20 cellular contexts compared by ENCODE assay signal in the genomic region with DNA sequence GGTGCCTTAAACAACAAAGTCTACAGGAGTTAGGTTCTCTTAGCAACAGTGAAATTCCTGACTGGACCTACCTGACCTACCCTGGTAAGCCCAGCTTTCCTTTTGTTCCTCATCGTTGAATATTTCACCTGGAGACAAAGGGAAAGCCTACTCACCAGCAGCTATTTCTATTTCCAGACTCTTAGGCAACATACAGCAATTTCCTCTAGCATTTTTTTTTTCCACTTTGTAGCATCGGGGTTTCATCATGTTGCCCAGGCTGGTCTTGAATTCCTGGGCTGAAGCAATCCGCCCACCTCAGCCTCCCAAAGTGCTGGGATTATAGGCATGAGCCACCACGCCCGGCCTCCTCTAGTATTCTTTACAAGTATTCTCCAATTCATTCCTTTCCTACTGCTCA. TPM values are rescaled to one million over a fixed set of nuclear protein-coding genes. Genes with fewer than 3 reads are reported as not detected.
DNase-seq lines count a peak whose midpoint lies in the region; ATAC-seq and TF ChIP-seq lines count a peak whose summit lies in the region.
"Had no signal": no experiment of that assay in that cellular context is flagged by ENCODE, and none has a peak within 500 bp of the region (broad histone marks: within the 10 kb centered on the region; RNA-seq: fewer than 3 reads in every experiment).

No MANE protein-coding gene starts in this region.

- H3K27me3 ChIP-seq in AG04450 (ENCODE audit: control insufficient read depth, insufficient read depth, low read length), result no peaks in the 10 kb centered on the region
- H3K27me3 ChIP-seq in GM23338 (ENCODE audit: insufficient read depth), result no peaks in the 10 kb centered on the region
- no peaks in the 10 kb centered on the region for H3K27me3 ChIP-seq in hepatocyte
- H3K27me3 ChIP-seq: right lobe of liver had no signal

- H3K79me2 ChIP-seq in GM23338 (replicated peaks; ENCODE audit: insufficient read depth), result no peaks in the 10 kb centered on the region
- no peaks in the 10 kb centered on the region for H3K79me2 ChIP-seq in hepatocyte

- H3K9me2 ChIP-seq in GM23338 (ENCODE audit: insufficient read depth) (no peaks in the 10 kb centered on the region), hepatocyte (replicated peaks; ENCODE audit: insufficient read depth) (no peaks in the 10 kb centered on the region)

- peaks cover 59% of the 10 kb centered on the region for H3K36me3 Mint-ChIP-seq in GM23338 (ENCODE audit: low read depth)
- H3K36me3 Mint-ChIP-seq: activated naive CD4-positive, alpha-beta T cell treated with anti-CD3 and anti-CD28 coated beads, Interleukin-2, amount 10 ng/mL, durations not matched to agents 7 days and 5 days had no signal

- H3F3A ChIP-seq in GM23338 (replicated peaks; ENCODE audit: low read depth), result no peaks in the 10 kb centered on the region

- CTCF ChIA-PET in AG04450 (lab: Charles Lee), result no interaction called here

- POLR2A ChIA-PET in AG04450 (lab: Yijun Ruan, JAX), result no interaction called here

- H3K27ac ChIP-seq in AG04450 (ENCODE audit: low read depth, low read length), result peak overlapping the region; percentile 65
- peak overlapping the region; percentile 67 for H3K27ac ChIP-seq in GM23338 (ENCODE audit: low read depth)
- H3K27ac ChIP-seq in hepatocyte, result peak overlapping the region; percentile 10
- H3K27ac ChIP-seq: right lobe of liver had no signal

- peak overlapping the region; percentile 70; the same call in 1 of the 2 replicates for H3K27ac Mint-ChIP-seq in GM23338
- H3K27ac Mint-ChIP-seq: activated naive CD4-positive, alpha-beta T cell treated with anti-CD3 and anti-CD28 coated beads, Interleukin-2, amount 10 ng/mL, durations not matched to agents 7 days and 5 days; nephron had no signal

- H3K27me3 Mint-ChIP-seq in GM23338 (ENCODE audit: insufficient read depth, low read depth, poor library complexity), result peaks cover 1% of the 10 kb centered on the region
- H3K27me3 Mint-ChIP-seq: activated naive CD4-positive, alpha-beta T cell treated with anti-CD3 and anti-CD28 coated beads, Interleukin-2, amount 10 ng/mL, durations not matched to agents 7 days and 5 days had no signal

- H3K4me1 ChIP-seq in GM23338 (ENCODE audit: insufficient read depth), result peaks cover 14% of the 10 kb centered on the region
- H3K4me1 ChIP-seq in hepatocyte (ENCODE audit: insufficient read depth), result peaks cover 9% of the 10 kb centered on the region
- H3K4me1 ChIP-seq: right lobe of liver had no signal

- H3K9me3 ChIP-seq in AG04450 (ENCODE audit: control insufficient read depth, insufficient read depth, low read length), result no peaks in the 10 kb centered on the region
- no peaks in the 10 kb centered on the region for H3K9me3 ChIP-seq in hepatocyte (ENCODE audit: low read depth)
- H3K9me3 ChIP-seq: right lobe of liver had no signal

- no peak overlapping the region for H3K4me3 ChIP-seq in AG04450 (ENCODE audit: low read depth, low read length)
- no peak overlapping the region for H3K4me3 ChIP-seq in GM23338
- H3K4me3 ChIP-seq in hepatocyte, result no peak overlapping the region
- H3K4me3 ChIP-seq: right lobe of liver had no signal

- no peak overlapping the region for H3K4me3 Mint-ChIP-seq in GM23338
- H3K4me3 Mint-ChIP-seq: activated naive CD4-positive, alpha-beta T cell treated with anti-CD3 and anti-CD28 coated beads, Interleukin-2, amount 10 ng/mL, durations not matched to agents 7 days and 5 days; nephron had no signal

- TF ChIP-seq CTCF in AG04450 (IDR thresholded peaks at IDR 0.05; ENCODE audit: low read depth, low read length) (no peak), GM23338 (conservative IDR thresholded peaks at IDR 0.05; ENCODE audit: low read depth in 2 of 2) (no peak), hepatocyte (IDR thresholded peaks at IDR 0.05; ENCODE audit: poor library complexity) (no peak)

- ATAC-seq in GM23338 (no peak), GM19455 (IDR thresholded peaks at IDR 0.05; ENCODE audit: unreplicated experiment) (no peak)
- ATAC-seq: right lobe of liver had no signal

- no peaks in the 10 kb centered on the region; the same call in 2 of the 3 replicates for H3K9me3 Mint-ChIP-seq in GM23338
- H3K9me3 Mint-ChIP-seq: activated naive CD4-positive, alpha-beta T cell treated with anti-CD3 and anti-CD28 coated beads, Interleukin-2, amount 10 ng/mL, durations not matched to agents 7 days and 5 days; nephron had no signal

- no peaks in the 10 kb centered on the region for H3K36me3 ChIP-seq in GM23338 (ENCODE audit: insufficient read depth)
- no peaks in the 10 kb centered on the region for H3K36me3 ChIP-seq in hepatocyte (replicated peaks; ENCODE audit: insufficient read depth, low read depth)
- H3K36me3 ChIP-seq: right lobe of liver had no signal

- no peak overlapping the region for H3K4me2 ChIP-seq in GM23338
- H3K4me2 ChIP-seq in hepatocyte, result no peak overlapping the region

- WGBS in hepatocyte (ENCODE audit: low lambda C conversion rate, missing lambda C conversion rate), result 73% methylated on average over 5 of the region's 5 CpGs

- no peak for DNase-seq in AG04450 (ENCODE audit: low read depth, low spot score)
- peak; percentile 21 for DNase-seq in GM23338 (ENCODE audit: low spot score)
- peak; percentile 77 for DNase-seq in amniotic epithelial cell (ENCODE audit: low read depth)
- DNase-seq in hepatocyte (ENCODE audit: low spot score), result no peak
- DNase-seq in Kasumi-1 (lab: John Stamatoyannopoulos, UW), result no peak
- no peak for DNase-seq in activated gamma-delta T cell (lab: John Stamatoyannopoulos, UW)
- no peak for DNase-seq in effector CD4-positive, alpha-beta T cell
- DNase-seq: activated naive CD4-positive, alpha-beta T cell treated with anti-CD3 and anti-CD28 coated beads, Interleukin-2, amount 10 ng/mL, durations not matched to agents 7 days and 5 days; hypothalamus; NCI-H2029; NCI-H82; right lobe of liver; stimulated activated naive CD4-positive, alpha-beta T cell; T-helper 1 cell had no signal

- no peak overlapping the region for H2AFZ ChIP-seq in GM23338
- no peak overlapping the region for H2AFZ ChIP-seq in hepatocyte

- H4K20me1 ChIP-seq in GM23338 (replicated peaks; ENCODE audit: insufficient read depth) (no peaks in the 10 kb centered on the region), hepatocyte (ENCODE audit: insufficient read depth, poor library complexity, severe bottlenecking) (no peaks in the 10 kb centered on the region)

- H3K4me1 Mint-ChIP-seq in GM23338, result peaks cover 20% of the 10 kb centered on the region
- H3K4me1 Mint-ChIP-seq: activated naive CD4-positive, alpha-beta T cell treated with anti-CD3 and anti-CD28 coated beads, Interleukin-2, amount 10 ng/mL, durations not matched to agents 7 days and 5 days; nephron had no signal

TF ChIP-seq in GM23338, 12 proteins besides CTCF, POLR2A, EP300 and RAD21 (continues in another document):
- TF ChIP-seq JUNB (IDR thresholded peaks at IDR 0.05; ENCODE audit: unreplicated experiment), result no peak
- TF ChIP-seq ZNF114 (CRISPR knock-in tag; IDR thresholded peaks at IDR 0.05), result no peak
- no peak for TF ChIP-seq POLR2AphosphoS5 (IDR thresholded peaks at IDR 0.05; ENCODE audit: low read depth)
- no peak for TF ChIP-seq STAT1 (IDR thresholded peaks at IDR 0.05; ENCODE audit: unreplicated experiment)
- TF ChIP-seq EZH2phosphoT487 (IDR thresholded peaks at IDR 0.05; ENCODE audit: unreplicated experiment), result no peak
- no peak for TF ChIP-seq EZH2 (IDR thresholded peaks at IDR 0.05; ENCODE audit: low read depth, unreplicated experiment)
- TF ChIP-seq, protein P1, sequence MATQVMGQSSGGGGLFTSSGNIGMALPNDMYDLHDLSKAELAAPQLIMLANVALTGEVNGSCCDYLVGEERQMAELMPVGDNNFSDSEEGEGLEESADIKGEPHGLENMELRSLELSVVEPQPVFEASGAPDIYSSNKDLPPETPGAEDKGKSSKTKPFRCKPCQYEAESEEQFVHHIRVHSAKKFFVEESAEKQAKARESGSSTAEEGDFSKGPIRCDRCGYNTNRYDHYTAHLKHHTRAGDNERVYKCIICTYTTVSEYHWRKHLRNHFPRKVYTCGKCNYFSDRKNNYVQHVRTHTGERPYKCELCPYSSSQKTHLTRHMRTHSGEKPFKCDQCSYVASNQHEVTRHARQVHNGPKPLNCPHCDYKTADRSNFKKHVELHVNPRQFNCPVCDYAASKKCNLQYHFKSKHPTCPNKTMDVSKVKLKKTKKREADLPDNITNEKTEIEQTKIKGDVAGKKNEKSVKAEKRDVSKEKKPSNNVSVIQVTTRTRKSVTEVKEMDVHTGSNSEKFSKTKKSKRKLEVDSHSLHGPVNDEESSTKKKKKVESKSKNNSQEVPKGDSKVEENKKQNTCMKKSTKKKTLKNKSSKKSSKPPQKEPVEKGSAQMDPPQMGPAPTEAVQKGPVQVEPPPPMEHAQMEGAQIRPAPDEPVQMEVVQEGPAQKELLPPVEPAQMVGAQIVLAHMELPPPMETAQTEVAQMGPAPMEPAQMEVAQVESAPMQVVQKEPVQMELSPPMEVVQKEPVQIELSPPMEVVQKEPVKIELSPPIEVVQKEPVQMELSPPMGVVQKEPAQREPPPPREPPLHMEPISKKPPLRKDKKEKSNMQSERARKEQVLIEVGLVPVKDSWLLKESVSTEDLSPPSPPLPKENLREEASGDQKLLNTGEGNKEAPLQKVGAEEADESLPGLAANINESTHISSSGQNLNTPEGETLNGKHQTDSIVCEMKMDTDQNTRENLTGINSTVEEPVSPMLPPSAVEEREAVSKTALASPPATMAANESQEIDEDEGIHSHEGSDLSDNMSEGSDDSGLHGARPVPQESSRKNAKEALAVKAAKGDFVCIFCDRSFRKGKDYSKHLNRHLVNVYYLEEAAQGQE (IDR thresholded peaks at IDR 0.05; ENCODE audit: unreplicated experiment), result no peak
- no peak for TF ChIP-seq CREB1 (CRISPR knock-in tag; IDR thresholded peaks at IDR 0.05; ENCODE audit: low read depth)

RNA-seq across cellular contexts. Expression of gene S100G, which starts 6.8 kb away (rescaled TPM):
- polyA plus RNA-seq in AG04450 (2011; rRNA removed), result not detected in 2 replicates
- polyA minus RNA-seq in AG04450 (2011; rRNA and poly(A)+ RNA removed), result not detected in 2 replicates
- total RNA-seq in GM23338 (2014; rRNA removed; shearing (Covaris generic)), result not detected in 2 replicates
- polyA plus RNA-seq in GM23338 (2016; fragmentation: Nextera tagmentation; extraction: Ambion mirVana), result not detected in 2 replicates
- 35.3 and 51.1 TPM in 2 replicates for total RNA-seq in hepatocyte
- 4.1 and 8.1 TPM in 2 replicates for polyA plus RNA-seq in hepatocyte
- total RNA-seq: cardiac septum, liver, right lobe of liver, RPMI7951, urinary bladder had no signal
- polyA plus RNA-seq: liver, urinary bladder had no signal

Comparison
In these comparisons a context has a peak if more than half of its experiments do, and no peak if none do; other contexts are left out.
1. DNase-seq: peak in GM23338 (single experiment) and amniotic epithelial cell (single experiment); none in AG04450 (single experiment), hepatocyte (single experiment), Kasumi-1 (0 of 2), activated gamma-delta T cell (single experiment) and effector CD4-positive, alpha-beta T cell (single experiment).
2. H3K27ac ChIP-seq: peak in every context shown above with its lines; median percentile 67 in GM23338; 65 in AG04450; 10 in hepatocyte.